In the genomic region with DNA sequence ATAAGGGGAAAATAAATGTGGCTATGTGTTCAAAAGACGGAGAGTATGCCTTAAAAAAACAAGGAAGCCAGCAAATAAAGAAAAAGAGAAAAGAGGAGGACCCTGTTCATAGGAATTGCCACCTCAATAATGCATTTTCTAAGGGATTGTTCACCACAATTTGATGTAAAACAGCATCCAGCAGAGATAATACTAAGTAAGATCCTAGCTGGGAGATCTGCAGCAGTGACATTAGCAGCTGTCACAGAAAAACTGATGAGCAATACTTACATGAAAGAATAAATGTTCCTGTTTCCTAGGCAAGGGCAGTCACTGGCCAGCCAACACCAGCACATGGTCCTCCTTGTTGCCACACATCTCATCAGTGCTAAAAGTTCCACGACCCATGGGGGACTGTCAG, we compare ENCODE assay signal across 5 cellular contexts.
"Had no signal": no experiment of that assay in that cellular context is flagged by ENCODE, and none has a peak within 500 bp of the region (broad histone marks: within the 10 kb centered on the region; RNA-seq: fewer than 3 reads in every experiment).

No MANE protein-coding gene starts in this region.

- ATAC-seq: HepG2, K562 had no signal

- H3K27ac ChIP-seq: HL-60 had no signal

- H3K4me1 Mint-ChIP-seq: IgD-negative memory B cell had no signal

- H3K9me3 Mint-ChIP-seq: IgD-negative memory B cell had no signal

- DNase-seq: IMR-90 had no signal

- H3K4me3 ChIP-seq: K562 had no signal

- H3K27ac Mint-ChIP-seq: IgD-negative memory B cell had no signal

- H3K4me3 Mint-ChIP-seq: IgD-negative memory B cell had no signal

- H3K36me3 Mint-ChIP-seq: IgD-negative memory B cell had no signal

- H3K27me3 Mint-ChIP-seq: IgD-negative memory B cell had no signal
